In genomic region chr17:27633312-27634025, GRCh38 we compare ENCODE assay signal across 12 cellular contexts. TPM values are rescaled to one million over a fixed set of nuclear protein-coding genes. Genes with fewer than 3 reads are reported as not detected.
DNase-seq lines count a peak whose midpoint lies in the region; ATAC-seq and TF ChIP-seq lines count a peak whose summit lies in the region.
"Had no signal": no experiment of that assay in that cellular context is flagged by ENCODE, and none has a peak within 500 bp of the region (broad histone marks: within the 10 kb centered on the region; RNA-seq: fewer than 3 reads in every experiment).

No MANE protein-coding gene starts in this region.

- H3K27ac ChIP-seq in breast epithelium (peak overlapping the region; percentile 86 to 88), dorsolateral prefrontal cortex (peak overlapping the region in 31 of 59 donors; percentile 3 to 79 (median 53)), mucosa of rectum (ENCODE audit: low read depth in 2 of 2, low read length in 2 of 2) (peak overlapping the region; percentile 95 to 97), upper lobe of right lung (peak overlapping the region; percentile 75)
- H3K27ac ChIP-seq: neural progenitor cell had no signal

- TF ChIP-seq POLR2A in breast epithelium (IDR thresholded peaks at IDR 0.05): no peak

- H3K9me3 ChIP-seq in breast epithelium (no peaks in the 10 kb centered on the region), mucosa of rectum (ENCODE audit: control insufficient read depth in 2 of 2, low read length in 2 of 2) (no peaks in the 10 kb centered on the region), upper lobe of right lung (no peaks in the 10 kb centered on the region)

- no TSS peak for BruUV-seq in MCF 10A (replicated peaks; lab: Mats Ljungman, UMichigan)

- intact Hi-C loops in breast epithelium (cut with DNase I; ENCODE audit: low total_unique reads) (no loop called here), MCF 10A (cut with micrococcal nuclease) (no loop called here), dorsolateral prefrontal cortex (cut with DNase I) (no loop called here), upper lobe of right lung (cut with DNase I) (no loop called here)

- TF ChIP-seq CTCF in breast epithelium (IDR thresholded peaks at IDR 0.05): no peak
- no peak for TF ChIP-seq CTCF in MCF 10A (IDR thresholded peaks at IDR 0.05; ENCODE audit: unreplicated experiment)
- TF ChIP-seq CTCF in dorsolateral prefrontal cortex (IDR thresholded peaks at IDR 0.05 in 54 of 56, conservative IDR thresholded peaks at IDR 0.05 in 2 of 56; ENCODE audit: low read depth in 1 of 56, partially characterized antibody in 56 of 56): no peak
- no peak for TF ChIP-seq CTCF in upper lobe of right lung (IDR thresholded peaks at IDR 0.05)
- TF ChIP-seq CTCF in mesothelial cell of epicardium (IDR thresholded peaks at IDR 0.05; ENCODE audit: unreplicated experiment): no peak

- ATAC-seq in upper lobe of right lung: peak; percentile 9
- no peak for ATAC-seq in HG03565 (IDR thresholded peaks at IDR 0.05; ENCODE audit: unreplicated experiment)

- H3K4me1 Mint-ChIP-seq in MCF 10A (ENCODE audit: insufficient read depth, unreplicated experiment) (peaks cover 23% of the 10 kb centered on the region), mesothelial cell of epicardium (no peaks in the 10 kb centered on the region)

- H3K27me3 Mint-ChIP-seq in MCF 10A (ENCODE audit: insufficient read depth, unreplicated experiment) (no peaks in the 10 kb centered on the region), mesothelial cell of epicardium (ENCODE audit: low read depth) (no peaks in the 10 kb centered on the region)
- H3K27me3 Mint-ChIP-seq: brain; CD4-positive, alpha-beta memory T cell had no signal

- H3K36me3 Mint-ChIP-seq in MCF 10A (ENCODE audit: insufficient read depth, unreplicated experiment) (no peaks in the 10 kb centered on the region), mesothelial cell of epicardium (no peaks in the 10 kb centered on the region)
- H3K36me3 Mint-ChIP-seq: brain, neural progenitor cell had no signal

- POLR2A ChIA-PET in MCF 10A (lab: Yijun Ruan, JAX): no interaction called here

- H3K9ac ChIP-seq in mucosa of rectum (ENCODE audit: low read depth in 1 of 2, low read length in 2 of 2): peak overlapping the region; percentile 24 to 90
- H3K9ac ChIP-seq: neural progenitor cell had no signal

- CTCF ChIA-PET in MCF 10A (lab: Yijun Ruan, JAX): interaction anchor here (0.7 to 4.4 kb wide), 6 partner anchors 18 to 172 kb away, joined by 3 to 19 read pairs (median 3); no protein-coding TSS in a partner anchor

- peaks cover 4 to 20% of the 10 kb centered on the region in 2 donors for H3K4me1 ChIP-seq in breast epithelium
- peaks cover 48 to 65% of the 10 kb centered on the region in 2 donors for H3K4me1 ChIP-seq in mucosa of rectum (ENCODE audit: control insufficient read depth in 2 of 2, insufficient read depth in 2 of 2, low read length in 2 of 2)
- peaks cover 28% of the 10 kb centered on the region for H3K4me1 ChIP-seq in upper lobe of right lung
- H3K4me1 ChIP-seq: neural progenitor cell had no signal

- H3K27me3 ChIP-seq in breast epithelium (no peaks in the 10 kb centered on the region), dorsolateral prefrontal cortex (no peaks in the 10 kb centered on the region), mucosa of rectum (ENCODE audit: control insufficient read depth in 2 of 2, insufficient read depth in 2 of 2, low read length in 2 of 2) (no peaks in the 10 kb centered on the region), upper lobe of right lung (no peaks in the 10 kb centered on the region)
- H3K27me3 ChIP-seq: neural progenitor cell had no signal

- H3K9me3 Mint-ChIP-seq in MCF 10A (ENCODE audit: unreplicated experiment) (no peaks in the 10 kb centered on the region), mesothelial cell of epicardium (no peaks in the 10 kb centered on the region)
- H3K9me3 Mint-ChIP-seq: brain; CD4-positive, alpha-beta memory T cell; neural progenitor cell had no signal

- H3K4me3 Mint-ChIP-seq in MCF 10A (ENCODE audit: unreplicated experiment) (no peak overlapping the region), mesothelial cell of epicardium (no peak overlapping the region)
- H3K4me3 Mint-ChIP-seq: brain, neural progenitor cell had no signal

- no peak for DNase-seq in breast epithelium (ENCODE audit: low spot score in 2 of 2)
- no peak for DNase-seq in MCF 10A (ENCODE audit: unreplicated experiment)
- DNase-seq in dorsolateral prefrontal cortex: peak in 1 of 10 donors; percentile 39
- DNase-seq in upper lobe of right lung: no peak
- DNase-seq in mesothelial cell of epicardium (ENCODE audit: low spot score in 2 of 2, unreplicated experiment in 2 of 2): no peak
- no peak for DNase-seq in NCI-H1417 treated with DMSO at 0.1 percent for 48 hours (lab: John Stamatoyannopoulos, UW)
- DNase-seq: CD4-positive, alpha-beta memory T cell; NCI-H1436 treated with DMSO at 0.1 percent for 48 hours had no signal

- H3K4me3 ChIP-seq in breast epithelium: no peak overlapping the region
- peak overlapping the region in 25 of 59 donors; percentile 2 to 50 (median 17) for H3K4me3 ChIP-seq in dorsolateral prefrontal cortex
- peak overlapping the region; percentile 52 to 97 for H3K4me3 ChIP-seq in mucosa of rectum (ENCODE audit: low read length in 2 of 2)
- no peak overlapping the region for H3K4me3 ChIP-seq in upper lobe of right lung
- H3K4me3 ChIP-seq: neural progenitor cell had no signal

- H3K27ac Mint-ChIP-seq in MCF 10A (ENCODE audit: low read depth, unreplicated experiment): no peak overlapping the region
- no peak overlapping the region for H3K27ac Mint-ChIP-seq in mesothelial cell of epicardium
- H3K27ac Mint-ChIP-seq: brain, neural progenitor cell had no signal

- H3K36me3 ChIP-seq in breast epithelium (no peaks in the 10 kb centered on the region), mucosa of rectum (ENCODE audit: control insufficient read depth in 2 of 2, insufficient read depth in 2 of 2, low read length in 2 of 2) (no peaks in the 10 kb centered on the region), upper lobe of right lung (no peaks in the 10 kb centered on the region)
- H3K36me3 ChIP-seq: neural progenitor cell had no signal

RNA-seq across cellular contexts. Expression of gene LGALS9, which starts 2.5 kb away (rescaled TPM):
- total RNA-seq in breast epithelium (10 to 100 TPM; 17.4 to 58.1 (median 30.1) TPM), MCF 10A (2022) (0.44 and 0.54 TPM in 2 replicates), dorsolateral prefrontal cortex (10 to 100 TPM in 112 of 120 experiments, 1 to 10 TPM in 8; 6.8 to 52.7 (median 20.4) TPM), upper lobe of right lung (185 TPM), mesothelial cell of epicardium (4.4 to 4.8 TPM (median 4.6 TPM) in 3 replicates)

Comparison
In these comparisons a context has a peak if more than half of its experiments do, and no peak if none do; other contexts are left out.
1. H3K4me3 ChIP-seq: peak in mucosa of rectum (2 of 2); none in breast epithelium (0 of 3) and upper lobe of right lung (single experiment).
2. Peak in every context shown above with its lines, with median percentiles within 50 percentile points of each other: H3K27ac ChIP-seq.